Comparison of ENCODE assay signal across 11 cellular contexts in the genomic region with DNA sequence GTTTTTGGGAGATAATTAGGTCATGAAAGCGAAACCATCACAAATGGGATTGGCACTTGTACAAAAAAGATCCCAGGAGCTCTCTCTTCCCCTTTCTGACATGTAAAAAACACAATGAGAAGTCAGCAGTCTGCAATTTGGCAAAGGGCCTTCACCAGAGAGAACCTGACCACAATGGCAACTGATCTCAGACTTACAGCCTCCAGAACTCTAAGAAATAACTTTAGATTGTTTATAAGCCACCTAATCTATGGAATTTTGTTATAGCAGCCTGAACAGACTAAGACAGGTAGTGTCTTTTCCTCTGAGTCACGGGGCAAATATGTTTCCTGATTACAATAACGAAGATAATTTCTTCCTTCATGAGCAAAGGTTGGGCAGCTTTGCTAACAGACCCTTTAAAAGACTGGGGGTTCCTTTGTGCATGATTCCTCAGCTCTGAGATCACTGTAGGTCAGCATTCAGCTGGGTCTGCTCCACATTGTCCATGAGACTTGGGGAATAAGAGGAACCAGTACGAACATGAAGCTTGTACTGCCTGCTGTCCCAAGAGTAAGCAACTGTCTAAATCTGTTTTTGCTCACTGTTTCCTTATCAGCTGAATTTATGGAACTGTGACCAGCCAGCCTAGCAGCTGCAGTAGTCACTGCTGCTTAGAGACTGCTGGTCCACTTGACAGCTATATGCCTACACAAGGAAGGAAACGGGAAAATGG.
DNase-seq lines count a peak whose midpoint lies in the region; ATAC-seq and TF ChIP-seq lines count a peak whose summit lies in the region.
"Had no signal": no experiment of that assay in that cellular context is flagged by ENCODE, and none has a peak within 500 bp of the region (broad histone marks: within the 10 kb centered on the region; RNA-seq: fewer than 3 reads in every experiment).

No MANE protein-coding gene starts in this region.

- H3K27ac ChIP-seq in brain microvascular endothelial cell (no peak overlapping the region), spleen (no peak overlapping the region), gastrocnemius medialis (no peak overlapping the region)
- H3K27ac ChIP-seq: coronary artery had no signal

- no peak overlapping the region for H3K4me3 ChIP-seq in brain microvascular endothelial cell (ENCODE audit: low read depth, low read length)
- no peak overlapping the region for H3K4me3 ChIP-seq in retinal pigment epithelial cell (ENCODE audit: low read length)
- no peak overlapping the region for H3K4me3 ChIP-seq in spleen
- no peak overlapping the region for H3K4me3 ChIP-seq in gastrocnemius medialis
- H3K4me3 ChIP-seq: coronary artery, HAP-1 had no signal

- TF ChIP-seq POLR2A in spleen (IDR thresholded peaks at IDR 0.05) (no peak), gastrocnemius medialis (IDR thresholded peaks at IDR 0.05) (no peak)

- no peaks in the 10 kb centered on the region for H3K27me3 ChIP-seq in brain microvascular endothelial cell (replicated peaks)
- H3K27me3 ChIP-seq in spleen (replicated peaks in 1 of 7), result no peaks in the 10 kb centered on the region
- H3K27me3 ChIP-seq in gastrocnemius medialis, result no peaks in the 10 kb centered on the region

- intact Hi-C loops in spleen (cut with DNase I; ENCODE audit: low total_unique reads) (no loop called here), gastrocnemius medialis (cut with DNase I; ENCODE audit: low total_unique reads) (no loop called here)

- H3K9me3 ChIP-seq in spleen (no peaks in the 10 kb centered on the region), gastrocnemius medialis (no peaks in the 10 kb centered on the region)
- H3K9me3 ChIP-seq: HAP-1 had no signal

- WGBS in spleen, 5 donors, result 37 to 66% (median 46%) methylated on average over 5 of the region's 5 CpGs

- no peak for TF ChIP-seq CTCF in brain microvascular endothelial cell (IDR thresholded peaks at IDR 0.05; ENCODE audit: low read depth, low read length, missing control alignments)
- TF ChIP-seq CTCF in retinal pigment epithelial cell (conservative IDR thresholded peaks at IDR 0.05; ENCODE audit: low read depth, low read length), result no peak
- no peak for TF ChIP-seq CTCF in spleen (IDR thresholded peaks at IDR 0.05 in 8 of 11, conservative IDR thresholded peaks at IDR 0.05 in 3 of 11)
- no peak for TF ChIP-seq CTCF in gastrocnemius medialis (IDR thresholded peaks at IDR 0.05 in 4 of 5, conservative IDR thresholded peaks at IDR 0.05 in 1 of 5)

- ATAC-seq in GM19463 (IDR thresholded peaks at IDR 0.05; ENCODE audit: unreplicated experiment) (peak; percentile 54), HG03432 (IDR thresholded peaks at IDR 0.05; ENCODE audit: unreplicated experiment) (peak; percentile 69), HG02642 (IDR thresholded peaks at IDR 0.05; ENCODE audit: poor library complexity, unreplicated experiment) (no peak), GM18498 (IDR thresholded peaks at IDR 0.05; ENCODE audit: unreplicated experiment) (no peak), gastrocnemius medialis (no peak)

- peak; percentile 42 for DNase-seq in brain microvascular endothelial cell
- DNase-seq in retinal pigment epithelial cell (ENCODE audit: low read depth), result peak; percentile 0
- no peak for DNase-seq in spleen
- no peak for DNase-seq in gastrocnemius medialis
- DNase-seq: activated CD8-positive, alpha-beta memory T cell treated with anti-CD3 and anti-CD28 coated beads, Interleukin-2, amount 50 U/mL, for 48 hours had no signal

- no peaks in the 10 kb centered on the region for H3K36me3 ChIP-seq in brain microvascular endothelial cell (replicated peaks)
- H3K36me3 ChIP-seq in spleen, result no peaks in the 10 kb centered on the region
- no peaks in the 10 kb centered on the region for H3K36me3 ChIP-seq in gastrocnemius medialis
- H3K36me3 ChIP-seq: HAP-1 had no signal

- in situ Hi-C loops in brain microvascular endothelial cell (cut with HindIII; ENCODE audit: low pct_ligation_motif_present, low sequenced_read_pairs), result no loop called here
- in situ Hi-C loops in gastrocnemius medialis (cut with MboI; ENCODE audit: low sequenced_read_pairs in 4 of 4), result no loop called here

- H3K4me1 ChIP-seq in spleen (no peaks in the 10 kb centered on the region), gastrocnemius medialis (no peaks in the 10 kb centered on the region)
- H3K4me1 ChIP-seq: HAP-1 had no signal

Comparison
In these comparisons a context has a peak if more than half of its experiments do, and no peak if none do; other contexts are left out.
1. ATAC-seq: peak in GM19463 (single experiment) and HG03432 (single experiment); none in HG02642 (single experiment), GM18498 (single experiment) and gastrocnemius medialis (0 of 2).
2. DNase-seq: peak in brain microvascular endothelial cell (single experiment) and retinal pigment epithelial cell (single experiment); none in spleen (single experiment) and gastrocnemius medialis (0 of 2).